8 cellular contexts compared by ENCODE assay signal in the genomic region with DNA sequence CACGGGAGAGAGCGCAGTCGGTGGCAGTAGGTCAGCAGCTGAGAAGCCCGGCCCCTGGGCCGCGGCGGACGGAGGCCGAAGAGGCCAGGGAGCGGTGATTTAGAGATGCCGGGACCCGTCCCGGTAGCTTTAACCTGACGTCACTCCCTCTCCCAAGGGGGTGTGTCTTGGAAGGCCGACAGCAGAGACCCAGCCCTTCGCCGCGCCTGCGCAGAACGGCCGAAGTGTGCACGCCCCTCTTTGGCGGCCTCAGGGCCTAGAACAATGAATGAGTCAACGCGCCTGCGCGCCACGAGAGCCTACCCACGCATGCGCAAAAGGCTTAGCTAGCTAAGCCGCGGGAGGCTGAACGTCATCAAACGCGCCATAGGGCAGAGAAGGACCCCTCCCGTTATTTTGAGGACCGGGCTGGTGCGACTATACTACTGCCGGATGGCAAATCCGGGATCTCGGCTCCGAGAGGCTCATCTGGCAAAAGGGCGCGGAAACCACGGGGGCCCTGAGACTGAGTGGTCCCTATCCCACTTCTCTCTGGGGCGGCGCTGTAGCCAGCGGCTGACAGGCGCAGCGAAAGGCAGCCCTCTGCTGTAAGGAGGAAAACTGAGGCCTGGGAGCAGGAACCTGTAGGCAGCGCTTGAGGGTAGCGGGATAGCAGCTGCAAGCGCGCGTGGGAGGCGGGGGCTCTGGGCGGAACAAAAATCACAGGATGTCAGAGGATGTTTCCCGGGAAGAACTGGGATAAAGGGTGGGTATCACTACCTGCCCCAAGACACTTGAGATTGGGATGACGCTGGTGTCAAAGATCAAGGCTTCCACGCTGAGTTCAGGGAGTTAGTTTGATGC. TPM values are rescaled to one million over a fixed set of nuclear protein-coding genes. Genes with fewer than 3 reads are reported as not detected.
A peak's percentile ranks its signal among the peaks of the same experiment; 100 is the strongest.
DNase-seq lines count a peak whose midpoint lies in the region; ATAC-seq and TF ChIP-seq lines count a peak whose summit lies in the region.

A gene with protein sequence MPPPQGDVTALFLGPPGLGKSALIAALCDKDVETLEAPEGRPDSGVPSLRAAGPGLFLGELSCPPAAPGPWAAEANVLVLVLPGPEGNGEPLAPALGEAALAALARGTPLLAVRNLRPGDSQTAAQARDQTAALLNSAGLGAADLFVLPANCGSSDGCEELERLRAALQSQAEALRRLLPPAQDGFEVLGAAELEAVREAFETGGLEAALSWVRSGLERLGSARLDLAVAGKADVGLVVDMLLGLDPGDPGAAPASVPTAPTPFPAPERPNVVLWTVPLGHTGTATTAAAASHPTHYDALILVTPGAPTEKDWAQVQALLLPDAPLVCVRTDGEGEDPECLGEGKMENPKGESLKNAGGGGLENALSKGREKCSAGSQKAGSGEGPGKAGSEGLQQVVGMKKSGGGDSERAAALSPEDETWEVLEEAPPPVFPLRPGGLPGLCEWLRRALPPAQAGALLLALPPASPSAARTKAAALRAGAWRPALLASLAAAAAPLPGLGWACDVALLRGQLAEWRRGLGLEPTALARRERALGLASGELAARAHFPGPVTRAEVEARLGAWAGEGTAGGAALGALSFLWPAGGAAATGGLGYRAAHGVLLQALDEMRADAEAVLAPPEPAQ (minus strand): TSS at position 136 of the 843 bp plus-strand sequence. CDS start 796 bp downstream, outside the sequence.
A gene with protein sequence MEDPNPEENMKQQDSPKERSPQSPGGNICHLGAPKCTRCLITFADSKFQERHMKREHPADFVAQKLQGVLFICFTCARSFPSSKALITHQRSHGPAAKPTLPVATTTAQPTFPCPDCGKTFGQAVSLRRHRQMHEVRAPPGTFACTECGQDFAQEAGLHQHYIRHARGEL (plus strand): TSS at position 597 of the 843 bp plus-strand sequence. CDS start 514 bp downstream, outside the sequence.

- H3K4me1 Mint-ChIP-seq in activated naive CD8-positive, alpha-beta T cell treated with anti-CD3 and anti-CD28 coated beads, Interleukin-2, amount 50 U/mL, for 24 hours = peaks cover 36% of the 10 kb centered on the region

- TF ChIP-seq EP300 in ovary (IDR thresholded peaks at IDR 0.05) = peak; percentile 3

- H3K27me3 Mint-ChIP-seq in activated naive CD8-positive, alpha-beta T cell treated with anti-CD3 and anti-CD28 coated beads, Interleukin-2, amount 50 U/mL, for 24 hours = peaks cover 2% of the 10 kb centered on the region

- no peaks in the 10 kb centered on the region for H3K9me3 Mint-ChIP-seq in activated naive CD8-positive, alpha-beta T cell treated with anti-CD3 and anti-CD28 coated beads, Interleukin-2, amount 50 U/mL, for 24 hours

- TF ChIP-seq POLR2A in ovary (IDR thresholded peaks at IDR 0.05) (peak; percentile 46), thyroid gland (IDR thresholded peaks at IDR 0.05) (peak in 1 of 2 donors; percentile 84)

- H3K4me1 ChIP-seq in ovary (ENCODE audit: insufficient read depth) (peaks cover 10% of the 10 kb centered on the region), thyroid gland (peaks cover 31 to 33% of the 10 kb centered on the region in 2 donors)

- TF ChIP-seq CTCF in GM12865 (IDR thresholded peaks at IDR 0.05; ENCODE audit: insufficient read depth, low read depth, low read length, missing control alignments) = no peak
- TF ChIP-seq CTCF in ovary (IDR thresholded peaks at IDR 0.05) = peak in 1 of 3 donors; percentile 31
- no peak for TF ChIP-seq CTCF in thyroid gland (IDR thresholded peaks at IDR 0.05)

- no peaks in the 10 kb centered on the region for H3K9me3 ChIP-seq in ovary
- H3K9me3 ChIP-seq in thyroid gland = no peaks in the 10 kb centered on the region

- H3K27ac ChIP-seq in ovary (peak within 1 kb of the TSS; percentile 91 to 99), thyroid gland (peak within 1 kb of the TSS; percentile 94 to 98 (median 95))

- DNase-seq in GM12865 (ENCODE audit: low read depth) = peak; percentile 100
- DNase-seq in NCI-H1417 treated with DMSO at 0.1 percent for 48 hours (lab: John Stamatoyannopoulos, UW) = peak; percentile 83
- DNase-seq in SW480 (ENCODE audit: low spot score) = peak; percentile 99
- DNase-seq in activated naive CD8-positive, alpha-beta T cell treated with anti-CD3 and anti-CD28 coated beads, Interleukin-2, amount 50 U/mL, for 24 hours = peak; percentile 100
- DNase-seq in Right ventricle myocardium inferior (ENCODE audit: missing footprints) = peak; percentile 100
- DNase-seq in ovary = peak; percentile 100
- peak; percentile 100 for DNase-seq in thyroid gland

- intact Hi-C loops in Right ventricle myocardium inferior (cut with DNase I) (loop anchor here (1.0 to 10.0 kb wide), 4 partner anchors 21 to 131 kb away; a partner anchor contains a TSS), ovary (cut with DNase I) (loop anchor here in 1 of 4 donors (5.0 kb wide), 1 partner anchor 64 kb away; a partner anchor contains a TSS), thyroid gland (cut with DNase I) (loop anchor here (2.0 to 10.0 kb wide), 2 partner anchors 21 to 61 kb away; a partner anchor contains a TSS)

- ATAC-seq in HG02763 (IDR thresholded peaks at IDR 0.05; ENCODE audit: unreplicated experiment) (peak; percentile 87), Right ventricle myocardium inferior (peak; percentile 95)
- ATAC-seq in activated naive CD8-positive, alpha-beta T cell treated with anti-CD3 and anti-CD28 coated beads, Interleukin-2, amount 50 U/mL, for 24 hours = peak; percentile 75

- H3K4me3 Mint-ChIP-seq in activated naive CD8-positive, alpha-beta T cell treated with anti-CD3 and anti-CD28 coated beads, Interleukin-2, amount 50 U/mL, for 24 hours = peak within 1 kb of the TSS; percentile 91

- H3K36me3 ChIP-seq in ovary (no peaks in the 10 kb centered on the region), thyroid gland (peaks cover 13 to 30% of the 10 kb centered on the region in 2 donors)

- 0 to 1% (median 0%) methylated on average over 60 of the region's 60 CpGs for WGBS in ovary, 3 donors
- WGBS in thyroid gland, 2 donors = 0% methylated on average over 28 to 49 of the region's 60 CpGs

- H3K27ac Mint-ChIP-seq in activated naive CD8-positive, alpha-beta T cell treated with anti-CD3 and anti-CD28 coated beads, Interleukin-2, amount 50 U/mL, for 24 hours = peak within 1 kb of the TSS; percentile 99

- H3K27me3 ChIP-seq in ovary (no peaks in the 10 kb centered on the region), thyroid gland (no peaks in the 10 kb centered on the region)

- H3K36me3 Mint-ChIP-seq in activated naive CD8-positive, alpha-beta T cell treated with anti-CD3 and anti-CD28 coated beads, Interleukin-2, amount 50 U/mL, for 24 hours (ENCODE audit: low read depth) = peaks cover 28% of the 10 kb centered on the region

- H3K4me3 ChIP-seq in GM12865 (ENCODE audit: low read depth, low read length) = peak within 1 kb of the TSS; percentile 93
- H3K4me3 ChIP-seq in ovary = peak within 1 kb of the TSS; percentile 59
- peak within 1 kb of the TSS; percentile 55 to 82 (median 76) for H3K4me3 ChIP-seq in thyroid gland (replicated peaks in 1 of 3)

RNA-seq across cellular contexts. Expression of the first gene that starts in this region (rescaled TPM):
- total RNA-seq in Right ventricle myocardium inferior = 16.2 TPM
- total RNA-seq in ovary = 10 to 100 TPM; 11.6 to 25.8 (median 19.8) TPM
- polyA plus RNA-seq in ovary = 10 to 100 TPM in 1 of 2 donors, 1 to 10 TPM in 1; 5.4 to 10.5 TPM
- 10 to 100 TPM; 18.0 to 33.5 (median 23.5) TPM for total RNA-seq in thyroid gland

RNA-seq across cellular contexts. Expression of the second gene that starts in this region (rescaled TPM):
- 9.3 TPM for total RNA-seq in Right ventricle myocardium inferior
- total RNA-seq in ovary = 10 to 100 TPM; 11.5 to 22.4 (median 16.9) TPM
- 10 to 100 TPM in 1 of 2 donors, 1 to 10 TPM in 1; 8.6 to 16.6 TPM for polyA plus RNA-seq in ovary
- 10 to 100 TPM; 15.7 to 23.5 (median 17.9) TPM for total RNA-seq in thyroid gland

Comparison
In these comparisons a context has a peak if more than half of its experiments do, and no peak if none do; other contexts are left out.
1. Peak in every context shown above with its lines: DNase-seq, ATAC-seq, H3K4me3 ChIP-seq and H3K27ac ChIP-seq.